ENCODE assay signal across 8 cellular contexts in genomic region chr1:228842094-228842775, GRCh38.
DNase-seq lines count a peak whose midpoint lies in the region; ATAC-seq and TF ChIP-seq lines count a peak whose summit lies in the region.

No MANE protein-coding gene starts in this region.

- no peak overlapping the region for H3K4me3 ChIP-seq in epithelial cell of esophagus (ENCODE audit: low read length)

- peak; percentile 50 for ATAC-seq in GM18873 (IDR thresholded peaks at IDR 0.05; ENCODE audit: low FRiP score, unreplicated experiment)
- ATAC-seq in GM21723 (IDR thresholded peaks at IDR 0.05; ENCODE audit: unreplicated experiment): no peak

- DNase-seq in NCI-H226 (peak; percentile 66), epithelial cell of esophagus (ENCODE audit: low read depth) (peak; percentile 60), pons (ENCODE audit: low spot score) (peak; percentile 66), iPS-NIHi11 (ENCODE audit: low spot score) (no peak), NCI-H2196 (lab: John Stamatoyannopoulos, UW; ENCODE audit: unreplicated experiment) (no peak)
- DNase-seq in activated CD4-positive, alpha-beta T cell treated with anti-CD3 and anti-CD28 coated beads for 1 hour: no peak

- no peak for TF ChIP-seq CTCF in epithelial cell of esophagus (IDR thresholded peaks at IDR 0.05; ENCODE audit: insufficient read depth, low read depth, low read length, missing control alignments)

Comparison
In these comparisons a context has a peak if more than half of its experiments do, and no peak if none do; other contexts are left out.
1. DNase-seq: peak in NCI-H226 (single experiment), epithelial cell of esophagus (single experiment) and pons (single experiment); none in iPS-NIHi11 (single experiment), activated CD4-positive, alpha-beta T cell treated with anti-CD3 and anti-CD28 coated beads for 1 hour (single experiment) and NCI-H2196 (single experiment).